Comparison of ENCODE assay signal across 7 cellular contexts in the genomic region with DNA sequence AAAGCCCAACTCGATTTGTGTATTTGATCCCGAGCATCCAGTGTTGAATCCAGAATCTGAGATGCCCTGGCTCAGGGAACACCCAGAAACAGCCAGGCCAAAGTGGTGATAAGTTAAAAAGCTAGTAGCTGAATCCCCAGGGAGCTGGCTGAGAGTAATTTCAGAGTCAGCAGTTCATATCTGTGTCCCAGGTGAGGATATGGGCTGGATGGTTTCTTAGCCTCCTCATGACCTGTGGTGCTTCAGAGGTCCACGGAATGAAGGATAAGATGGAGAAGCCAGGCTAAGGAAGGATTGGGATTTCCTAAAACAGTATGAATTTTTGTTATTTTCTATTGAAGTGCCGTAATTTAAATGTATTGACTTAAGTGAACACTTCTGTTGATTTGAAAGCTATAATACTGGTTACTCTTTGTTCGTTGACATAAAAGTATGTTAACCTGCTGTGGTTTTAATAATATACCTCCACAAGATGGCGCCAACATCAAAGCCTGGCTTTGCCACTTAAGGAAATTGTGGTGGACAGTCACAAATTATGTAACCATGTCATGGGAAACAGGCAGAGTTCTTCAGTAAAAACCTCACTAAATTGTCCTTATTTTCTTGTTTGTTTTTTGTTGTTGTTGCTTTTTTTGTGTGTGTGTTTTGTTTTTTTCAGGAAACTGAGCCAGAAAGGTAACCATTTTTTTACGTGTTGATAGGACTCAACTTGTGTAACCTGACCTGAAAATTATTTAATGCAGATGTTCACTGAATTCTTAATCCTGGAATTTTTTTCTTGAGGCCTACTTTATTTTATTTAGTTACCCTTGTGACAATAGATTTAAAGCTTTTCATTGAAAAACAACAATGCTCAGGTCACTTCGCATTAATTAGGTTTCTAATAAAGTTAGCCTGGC. TPM values are rescaled to one million over a fixed set of nuclear protein-coding genes. Genes with fewer than 3 reads are reported as not detected.
DNase-seq lines count a peak whose midpoint lies in the region; TF ChIP-seq lines count a peak whose summit lies in the region.

No MANE protein-coding gene starts in this region.

- POLR2A ChIA-PET in HEK293 (lab: Yijun Ruan, JAX) = interaction anchor here (3.7 kb wide), 1 partner anchor 194 kb away, joined by 23 read pairs; the partner anchor contains the start of gene CDKN2B

- no peaks in the 10 kb centered on the region for H3K4me1 ChIP-seq in HEK293 (ENCODE audit: control insufficient read depth, insufficient read depth, low read length)

- peaks cover 18% of the 10 kb centered on the region for H3K36me3 Mint-ChIP-seq in chondrocyte (ENCODE audit: low read depth)

- no peak overlapping the region; the same call in 1 of the 2 replicates for H3K27ac ChIP-seq in HEK293 (ENCODE audit: extremely low read depth, low read depth, low read length)

- TF ChIP-seq CTCF in GM10266 (IDR thresholded peaks at IDR 0.05; ENCODE audit: control insufficient read depth, insufficient read depth, low read depth, missing control alignments) = peak; percentile 63
- peak; percentile 25; the same call in 1 of the 2 replicates for TF ChIP-seq CTCF in HEK293 (tag by site-specific recombination; IDR thresholded peaks at IDR 0.05)
- peak; percentile 90 for TF ChIP-seq CTCF in chondrocyte (IDR thresholded peaks at IDR 0.05)

- H3K4me3 Mint-ChIP-seq in chondrocyte (ENCODE audit: unreplicated experiment) = no peak overlapping the region

- no peaks in the 10 kb centered on the region for H3K9me3 Mint-ChIP-seq in chondrocyte (ENCODE audit: low read depth)

- DNase-seq in GM10266 (ENCODE audit: extremely low spot score) (peak; percentile 53), NCI-H146 treated with DMSO at 0.1 percent for 48 hours (lab: John Stamatoyannopoulos, UW; ENCODE audit: unreplicated experiment) (peak; percentile 56), T-helper 2 cell (peak in 4 of 5 experiments; percentile 19 to 78 (median 54)), chondrocyte (ENCODE audit: low spot score) (no peak), left kidney (ENCODE audit: low read depth, low spot score) (peak; percentile 86)
- peak; percentile 22 for DNase-seq in stimulated activated naive CD4-positive, alpha-beta T cell treated with Interleukin-2 at 50 U/mL for 16 hours (lab: John Stamatoyannopoulos, UW)

- H3K4me3 ChIP-seq in HEK293 (ENCODE audit: low read depth, low read length) = no peak overlapping the region

- peak overlapping the region; percentile 46 for H3K27ac Mint-ChIP-seq in chondrocyte (ENCODE audit: unreplicated experiment)

- no peaks in the 10 kb centered on the region; the same call in 1 of the 2 replicates for H3K9me3 ChIP-seq in HEK293 (ENCODE audit: control insufficient read depth, insufficient read depth, low read depth, low read length)

- CTCF ChIA-PET in HEK293 (lab: Yijun Ruan, JAX) = interaction anchor here (0.6 to 5.5 kb wide), 74 partner anchors 10 to 1068 kb away, joined by 3 to 80 read pairs (median 4); partner anchors contain the start of genes CDKN2A, CDKN2B and CDKN2B-AS1

- peaks cover 28% of the 10 kb centered on the region for H3K4me1 Mint-ChIP-seq in chondrocyte (ENCODE audit: low read depth)

- H3K27me3 Mint-ChIP-seq in chondrocyte (ENCODE audit: low read depth) = no peaks in the 10 kb centered on the region

- H3K36me3 ChIP-seq in HEK293 (ENCODE audit: control insufficient read depth in 2 of 2, insufficient read depth in 1 of 2, low read length in 2 of 2) = peaks cover 11 to 70% of the 10 kb centered on the region in 2 experiments

TF ChIP-seq in HEK293, 187 proteins besides CTCF, POLR2A, EP300 and RAD21:
- TF ChIP-seq ZFHX2 (tag by site-specific recombination; conservative IDR thresholded peaks at IDR 0.05) (no peak), ZSCAN30 (tag by site-specific recombination; IDR thresholded peaks at IDR 0.05) (0 out of 2 replicates have a peak, but pooled peaks have one; percentile 21), ZNF692 (tag by site-specific recombination; IDR thresholded peaks at IDR 0.05) (0 out of 2 replicates have a peak, but pooled peaks have one; percentile 32), TCF7L2 (IDR thresholded peaks at IDR 0.05; ENCODE audit: borderline replicate concordance, low read depth, low read length) (peak; percentile 77), GLIS2 (tag by site-specific recombination; IDR thresholded peaks at IDR 0.05) (no peak), ZNF391 (tag by site-specific recombination; IDR thresholded peaks at IDR 0.05; ENCODE audit: borderline replicate concordance, low read depth) (no peak), SP7 (tag by site-specific recombination; IDR thresholded peaks at IDR 0.05) (0 out of 2 replicates have a peak, but pooled peaks have one; percentile 17), ZNF660 (tag by site-specific recombination; IDR thresholded peaks at IDR 0.05) (0 out of 2 replicates have a peak, but pooled peaks have one; percentile 39), ZNF654 (tag by site-specific recombination; IDR thresholded peaks at IDR 0.05; ENCODE audit: low read depth) (peak; percentile 86), ZNF335 (tag by site-specific recombination; conservative IDR thresholded peaks at IDR 0.05) (peak; percentile 38)

RNA-seq across cellular contexts. Expression of gene MTAP, which starts 11.4 kb away (rescaled TPM):
- 28.3 to 41.3 TPM (median 33.7 TPM) in 3 replicates for total RNA-seq in chondrocyte

Comparison
In these comparisons a context has a peak if more than half of its experiments do, and no peak if none do; other contexts are left out.
1. CTCF ChIP-seq: peak in every context shown above with its lines; median percentile 90 in chondrocyte; 63 in GM10266; 25 in HEK293.